In the genomic region with DNA sequence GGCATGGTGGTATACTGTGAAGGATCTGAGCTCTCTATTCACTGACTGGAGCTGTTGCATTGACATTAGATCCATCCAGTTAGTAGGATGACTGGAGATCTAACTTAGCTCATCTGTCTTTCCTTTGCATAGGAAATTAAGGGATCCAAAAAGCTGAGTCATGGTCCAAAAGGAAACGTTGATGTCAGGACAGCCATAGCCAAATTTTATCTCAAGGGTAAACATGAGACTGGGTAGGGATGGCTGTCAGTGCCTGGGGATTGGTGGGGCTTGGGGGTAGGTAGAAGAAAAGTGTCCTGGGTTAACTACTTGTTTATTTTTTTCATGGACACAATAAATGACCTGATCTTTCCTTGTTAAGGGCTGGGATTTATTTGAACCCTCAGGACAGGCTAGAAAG, we compare ENCODE assay signal across 12 cellular contexts. TPM values are rescaled to one million over a fixed set of nuclear protein-coding genes. Genes with fewer than 3 reads are reported as not detected.
A peak's percentile ranks its signal among the peaks of the same experiment; 100 is the strongest.
DNase-seq lines count a peak whose midpoint lies in the region; ATAC-seq and TF ChIP-seq lines count a peak whose summit lies in the region.
"Had no signal": no experiment of that assay in that cellular context is flagged by ENCODE, and none has a peak within 500 bp of the region (broad histone marks: within the 10 kb centered on the region; RNA-seq: fewer than 3 reads in every experiment).

No MANE protein-coding gene starts in this region.

- no peaks in the 10 kb centered on the region for H3K9me3 Mint-ChIP-seq in activated T-cell treated with anti-CD3 and anti-CD28 coated beads, Interleukin-2, amount 50 U/mL, for 24 hours
- H3K9me3 Mint-ChIP-seq in activated T-cell treated with anti-CD3 and anti-CD28 coated beads, Interleukin-2, amount 50 U/mL, for 4 hours = no peaks in the 10 kb centered on the region
- H3K9me3 Mint-ChIP-seq: activated CD4-positive, alpha-beta memory T cell treated with anti-CD3 and anti-CD28 coated beads, Interleukin-2, amount 10 ng/mL, durations not matched to agents 7 days and 5 days; nephron progenitor cell had no signal

- H3K4me3 Mint-ChIP-seq in activated T-cell treated with anti-CD3 and anti-CD28 coated beads, Interleukin-2, amount 50 U/mL, for 24 hours = no peak overlapping the region
- no peak overlapping the region for H3K4me3 Mint-ChIP-seq in activated T-cell treated with anti-CD3 and anti-CD28 coated beads, Interleukin-2, amount 50 U/mL, for 4 hours
- H3K4me3 Mint-ChIP-seq: activated CD4-positive, alpha-beta memory T cell treated with anti-CD3 and anti-CD28 coated beads, Interleukin-2, amount 10 ng/mL, durations not matched to agents 7 days and 5 days; nephron progenitor cell had no signal

- ATAC-seq in activated T-cell treated with anti-CD3 and anti-CD28 coated beads, Interleukin-2, amount 50 U/mL, for 4 hours = no peak
- ATAC-seq in GM18519 (IDR thresholded peaks at IDR 0.05; ENCODE audit: low FRiP score, unreplicated experiment) (no peak), HG02885 (IDR thresholded peaks at IDR 0.05; ENCODE audit: poor library complexity, unreplicated experiment) (no peak)

- peak overlapping the region; percentile 7 for H3K27ac Mint-ChIP-seq in activated T-cell treated with anti-CD3 and anti-CD28 coated beads, Interleukin-2, amount 50 U/mL, for 24 hours
- H3K27ac Mint-ChIP-seq: activated CD4-positive, alpha-beta memory T cell treated with anti-CD3 and anti-CD28 coated beads, Interleukin-2, amount 10 ng/mL, durations not matched to agents 7 days and 5 days; nephron progenitor cell had no signal

- peak overlapping the region; percentile 76 for H3K27ac ChIP-seq in VCaP
- H3K27ac ChIP-seq: vagina had no signal

- no peak for TF ChIP-seq CTCF in VCaP (conservative IDR thresholded peaks at IDR 0.05)
- TF ChIP-seq CTCF in foreskin fibroblast (IDR thresholded peaks at IDR 0.05; ENCODE audit: low read depth, low read length) = no peak

- peaks cover 59% of the 10 kb centered on the region for H3K36me3 Mint-ChIP-seq in activated T-cell treated with anti-CD3 and anti-CD28 coated beads, Interleukin-2, amount 50 U/mL, for 24 hours (ENCODE audit: low read depth)
- H3K36me3 Mint-ChIP-seq in activated T-cell treated with anti-CD3 and anti-CD28 coated beads, Interleukin-2, amount 50 U/mL, for 4 hours (ENCODE audit: insufficient read depth) = peaks cover 4% of the 10 kb centered on the region

- no peak overlapping the region for H3K4me3 ChIP-seq in foreskin fibroblast (ENCODE audit: low read depth in 1 of 2, low read length in 2 of 2)
- H3K4me3 ChIP-seq: vagina had no signal

- DNase-seq in activated T-cell treated with anti-CD3 and anti-CD28 coated beads, Interleukin-2, amount 50 U/mL, for 24 hours = no peak
- DNase-seq in activated T-cell treated with anti-CD3 and anti-CD28 coated beads, Interleukin-2, amount 50 U/mL, for 4 hours = no peak
- DNase-seq in foreskin fibroblast = peak; percentile 43 to 65
- peak; percentile 49 for DNase-seq in stromal cell of bone marrow (ENCODE audit: low read depth)
- DNase-seq in stimulated activated naive CD4-positive, alpha-beta T cell treated with Interleukin-2 at 50 U/mL for 16 hours (lab: John Stamatoyannopoulos, UW) = no peak
- DNase-seq: activated CD4-positive, alpha-beta memory T cell treated with anti-CD3 and anti-CD28 coated beads, Interleukin-2, amount 10 ng/mL, durations not matched to agents 7 days and 5 days; NCI-H187 treated with DMSO at 0.1 percent for 48 hours; nephron progenitor cell had no signal

- peaks cover 23% of the 10 kb centered on the region for H3K4me1 Mint-ChIP-seq in activated T-cell treated with anti-CD3 and anti-CD28 coated beads, Interleukin-2, amount 50 U/mL, for 24 hours (ENCODE audit: low read depth)
- H3K4me1 Mint-ChIP-seq in activated T-cell treated with anti-CD3 and anti-CD28 coated beads, Interleukin-2, amount 50 U/mL, for 4 hours (ENCODE audit: low read depth) = peaks cover 20% of the 10 kb centered on the region

- H3K27me3 Mint-ChIP-seq in activated T-cell treated with anti-CD3 and anti-CD28 coated beads, Interleukin-2, amount 50 U/mL, for 24 hours = no peaks in the 10 kb centered on the region
- no peaks in the 10 kb centered on the region for H3K27me3 Mint-ChIP-seq in activated T-cell treated with anti-CD3 and anti-CD28 coated beads, Interleukin-2, amount 50 U/mL, for 4 hours (ENCODE audit: low read depth)
- H3K27me3 Mint-ChIP-seq: activated CD4-positive, alpha-beta memory T cell treated with anti-CD3 and anti-CD28 coated beads, Interleukin-2, amount 10 ng/mL, durations not matched to agents 7 days and 5 days had no signal

RNA-seq across cellular contexts. Expression of a gene that starts 4.6 kb away (rescaled TPM):
- 10 to 100 TPM; 35.4 to 44.4 (median 35.7) TPM for total RNA-seq in activated T-cell treated with anti-CD3 and anti-CD28 coated beads, Interleukin-2, amount 50 U/mL, for 4 hours

Comparison
In these comparisons a context has a peak if more than half of its experiments do, and no peak if none do; other contexts are left out.
1. DNase-seq: peak in foreskin fibroblast (2 of 2) and stromal cell of bone marrow (single experiment); none in activated T-cell treated with anti-CD3 and anti-CD28 coated beads, Interleukin-2, amount 50 U/mL, for 24 hours (single experiment), activated T-cell treated with anti-CD3 and anti-CD28 coated beads, Interleukin-2, amount 50 U/mL, for 4 hours (single experiment) and stimulated activated naive CD4-positive, alpha-beta T cell treated with Interleukin-2 at 50 U/mL for 16 hours (single experiment).